ENCODE assay signal across 1 cellular context in genomic region chr21:37118187-37118826, GRCh38.
A peak's percentile ranks its signal among the peaks of the same experiment; 100 is the strongest.
TF ChIP-seq lines count a peak whose summit lies in the region.

No MANE protein-coding gene starts in this region.

TF ChIP-seq in HepG2, 621 proteins besides CTCF, POLR2A, EP300 and RAD21:
- no peak for TF ChIP-seq ZNF607 (CRISPR knock-in tag; IDR thresholded peaks at IDR 0.05; ENCODE audit: borderline replicate concordance)
- no peak for TF ChIP-seq MED1 (CRISPR knock-in tag; IDR thresholded peaks at IDR 0.05)
- TF ChIP-seq ZNF329 (CRISPR knock-in tag; IDR thresholded peaks at IDR 0.05; ENCODE audit: low read depth): peak; percentile 68
TF ChIP-seq in HepG2: peak in this region for 1.
